In genomic region chr11:2587132-2587930, GRCh38 we compare ENCODE assay signal across 10 cellular contexts.
DNase-seq lines count a peak whose midpoint lies in the region; ATAC-seq, FAIRE-seq and TF ChIP-seq lines count a peak whose summit lies in the region.
"Had no signal": no experiment of that assay in that cellular context is flagged by ENCODE, and none has a peak within 500 bp of the region (broad histone marks: within the 10 kb centered on the region; RNA-seq: fewer than 3 reads in every experiment).

No MANE protein-coding gene starts in this region.

- H3K27ac Mint-ChIP-seq in osteocyte (ENCODE audit: unreplicated experiment): no peak overlapping the region
- H3K27ac Mint-ChIP-seq: activated naive CD4-positive, alpha-beta T cell treated with anti-CD3 and anti-CD28 coated beads, Interleukin-2, amount 50 U/mL, for 24 hours; CD4-positive, alpha-beta T cell; stimulated activated naive CD8-positive, alpha-beta T cell treated with anti-CD3 and anti-CD28 coated beads, Interleukin-15, Interleukin-2, amounts not matched to agents 100 ng/mL and 50 ng/mL, for 24 hours had no signal

- no peaks in the 10 kb centered on the region for H3K27me3 Mint-ChIP-seq in osteocyte (ENCODE audit: unreplicated experiment)
- H3K27me3 Mint-ChIP-seq: activated naive CD4-positive, alpha-beta T cell treated with anti-CD3 and anti-CD28 coated beads, Interleukin-2, amount 50 U/mL, for 24 hours; CD4-positive, alpha-beta T cell; stimulated activated naive CD8-positive, alpha-beta T cell treated with anti-CD3 and anti-CD28 coated beads, Interleukin-15, Interleukin-2, amounts not matched to agents 100 ng/mL and 50 ng/mL, for 24 hours had no signal

- TF ChIP-seq CTCF in GM10248 (IDR thresholded peaks at IDR 0.05; ENCODE audit: control extremely low read depth, extremely low read depth, low read depth, missing control alignments) (no peak), osteocyte (IDR thresholded peaks at IDR 0.05) (no peak)

- FAIRE-seq in frontal cortex (lab: Jason Lieb, UNC): no peak

- no peaks in the 10 kb centered on the region for H3K4me1 Mint-ChIP-seq in osteocyte (ENCODE audit: unreplicated experiment)
- H3K4me1 Mint-ChIP-seq: activated naive CD4-positive, alpha-beta T cell treated with anti-CD3 and anti-CD28 coated beads, Interleukin-2, amount 50 U/mL, for 24 hours had no signal

- no peak overlapping the region for H3K4me3 Mint-ChIP-seq in osteocyte (ENCODE audit: unreplicated experiment)
- H3K4me3 Mint-ChIP-seq: activated naive CD4-positive, alpha-beta T cell treated with anti-CD3 and anti-CD28 coated beads, Interleukin-2, amount 50 U/mL, for 24 hours; CD4-positive, alpha-beta T cell; stimulated activated naive CD8-positive, alpha-beta T cell treated with anti-CD3 and anti-CD28 coated beads, Interleukin-15, Interleukin-2, amounts not matched to agents 100 ng/mL and 50 ng/mL, for 24 hours had no signal

- CTCF ChIA-PET in GM10248 (lab: Yijun Ruan, JAX): no interaction called here

- no peaks in the 10 kb centered on the region for H3K9me3 Mint-ChIP-seq in osteocyte (ENCODE audit: unreplicated experiment)
- H3K9me3 Mint-ChIP-seq: activated naive CD4-positive, alpha-beta T cell treated with anti-CD3 and anti-CD28 coated beads, Interleukin-2, amount 50 U/mL, for 24 hours; CD4-positive, alpha-beta T cell; stimulated activated naive CD8-positive, alpha-beta T cell treated with anti-CD3 and anti-CD28 coated beads, Interleukin-15, Interleukin-2, amounts not matched to agents 100 ng/mL and 50 ng/mL, for 24 hours had no signal

- DNase-seq in AG20443 (ENCODE audit: low spot score): peak; percentile 8
- DNase-seq in GM10248 (ENCODE audit: extremely low spot score): peak; percentile 10
- DNase-seq in frontal cortex (ENCODE audit: low spot score in 2 of 2): peak; percentile 5 to 8
- DNase-seq in osteocyte (ENCODE audit: extremely low spot score, unreplicated experiment): peak; percentile 79

- POLR2A ChIA-PET in GM10248 (lab: Yijun Ruan, JAX): no interaction called here

- H3K36me3 Mint-ChIP-seq in osteocyte (ENCODE audit: unreplicated experiment): no peaks in the 10 kb centered on the region

- no peak for ATAC-seq in HG03108 (IDR thresholded peaks at IDR 0.05; ENCODE audit: unreplicated experiment)
- ATAC-seq in HG02973 (IDR thresholded peaks at IDR 0.05; ENCODE audit: unreplicated experiment): no peak
- ATAC-seq in GM18519 (IDR thresholded peaks at IDR 0.05; ENCODE audit: low FRiP score, unreplicated experiment): no peak

Comparison
In these comparisons a context has a peak if more than half of its experiments do, and no peak if none do; other contexts are left out.
1. DNase-seq: peak in every context shown above with its lines; median percentile 79 in osteocyte; 10 in GM10248; 8 in AG20443; 6 in frontal cortex.